In genomic region chr2:126736133-126736874, GRCh38 we compare ENCODE assay signal across 17 cellular contexts.
DNase-seq lines count a peak whose midpoint lies in the region; ATAC-seq and TF ChIP-seq lines count a peak whose summit lies in the region.
"Had no signal": no experiment of that assay in that cellular context is flagged by ENCODE, and none has a peak within 500 bp of the region (broad histone marks: within the 10 kb centered on the region; RNA-seq: fewer than 3 reads in every experiment).

No MANE protein-coding gene starts in this region.

- H4K8ac ChIP-seq in IMR-90 (ENCODE audit: low read depth in 2 of 2, low read length in 2 of 2): no peak overlapping the region

- no peak overlapping the region for H2AK5ac ChIP-seq in IMR-90 (ENCODE audit: low read depth, low read length)

- no peak overlapping the region for H2BK5ac ChIP-seq in IMR-90 (ENCODE audit: low read depth, low read length, poor library complexity, severe bottlenecking)

- CTCF ChIA-PET in CD8-positive, alpha-beta memory T cell (lab: Charles Lee): no interaction called here
- CTCF ChIA-PET in IMR-90 (lab: Yijun Ruan, JAX): no interaction called here
- CTCF ChIA-PET in OCI-LY7 (lab: Charles Lee; ENCODE audit: unreplicated experiment): no interaction called here

- no peak overlapping the region for H3K4ac ChIP-seq in IMR-90 (ENCODE audit: low read depth, low read length)

- intact Hi-C loops in IMR-90 (cut with micrococcal nuclease): no loop called here
- intact Hi-C loops in OCI-LY7 (cut with micrococcal nuclease; ENCODE audit: unreplicated experiment): no loop called here

- no peak overlapping the region for H4K5ac ChIP-seq in IMR-90 (ENCODE audit: low read depth, low read length)

- H3K9me3 ChIP-seq in CD8-positive, alpha-beta memory T cell (ENCODE audit: low read length): no peaks in the 10 kb centered on the region
- no peaks in the 10 kb centered on the region for H3K9me3 ChIP-seq in IMR-90 (ENCODE audit: control insufficient read depth, insufficient read depth, low read length)
- H3K9me3 ChIP-seq in lung (ENCODE audit: control insufficient read depth in 2 of 2, insufficient read depth in 1 of 2, low read length in 1 of 2): peaks cover 0 to 4% of the 10 kb centered on the region in 2 donors
- no peaks in the 10 kb centered on the region for H3K9me3 ChIP-seq in OCI-LY7 (ENCODE audit: low read length)
- H3K9me3 ChIP-seq: BLaER1 had no signal

- peaks cover 6 to 11% (median 10%) of the 10 kb centered on the region in 3 donors for H3K4me1 Mint-ChIP-seq in CD8-positive, alpha-beta memory T cell
- H3K4me1 Mint-ChIP-seq: GM23338, nephron progenitor cell had no signal

- no peak overlapping the region for H2AFZ ChIP-seq in IMR-90 (replicated peaks; ENCODE audit: low read length, poor library complexity)
- H2AFZ ChIP-seq in OCI-LY7 (ENCODE audit: low read length): no peak overlapping the region
- H2AFZ ChIP-seq: GM23338 had no signal

- no peak overlapping the region for H2BK15ac ChIP-seq in IMR-90 (ENCODE audit: low read depth, low read length)

- H3K14ac ChIP-seq in IMR-90 (replicated peaks; ENCODE audit: low read depth, low read length): no peak overlapping the region

- peak overlapping the region in 1 of 7 donors; percentile 62 for H3K4me3 Mint-ChIP-seq in CD8-positive, alpha-beta memory T cell
- H3K4me3 Mint-ChIP-seq: activated naive CD4-positive, alpha-beta T cell treated with anti-CD3 and anti-CD28 coated beads, Interleukin-2, amount 50 U/mL, for 24 hours; GM23338; nephron progenitor cell had no signal

- no peak overlapping the region for H3K56ac ChIP-seq in IMR-90 (ENCODE audit: extremely low read depth, insufficient read depth, low read length)

- TF ChIP-seq RAD21 in IMR-90 (IDR thresholded peaks at IDR 0.05; ENCODE audit: low read length): no peak

- WGBS in IMR-90 (ENCODE audit: extremely low coverage in 2 of 2, insufficient read length in 1 of 2), 2 experiments: 8% methylated on average over 2 of the region's 8 CpGs; no CpG with 5 or more reads in 1 of the 2 experiments
- WGBS in lung, 2 donors: 36 to 65% methylated on average over 8 of the region's 8 CpGs

- no peak overlapping the region for H3K4me2 ChIP-seq in IMR-90 (ENCODE audit: low read depth, low read length)
- no peak overlapping the region for H3K4me2 ChIP-seq in OCI-LY7 (ENCODE audit: low read length)
- H3K4me2 ChIP-seq: BLaER1, GM23338 had no signal

- POLR2A ChIA-PET in CD8-positive, alpha-beta memory T cell (lab: Charles Lee): no interaction called here
- POLR2A ChIA-PET in IMR-90 (lab: Charles Lee; ENCODE audit: unreplicated experiment): no interaction called here
- POLR2A ChIA-PET in OCI-LY7 (lab: Charles Lee): interaction anchor here (0.6 to 0.7 kb wide), 2 partner anchors 27 to 145 kb away, joined by 4 read pairs; no protein-coding TSS in a partner anchor

- H4K20me1 ChIP-seq in IMR-90 (ENCODE audit: insufficient read depth, low read length) (no peaks in the 10 kb centered on the region), OCI-LY7 (ENCODE audit: insufficient read depth, low read length) (no peaks in the 10 kb centered on the region)
- H4K20me1 ChIP-seq: BLaER1 had no signal

- H3K9me2 ChIP-seq in OCI-LY7 (ENCODE audit: insufficient read depth, low read length): no peaks in the 10 kb centered on the region

- no peak overlapping the region for H3K23ac ChIP-seq in IMR-90 (ENCODE audit: low read depth, low read length)

- ATAC-seq in IMR-90 (ENCODE audit: low read depth) (no peak; the same call in 1 of the 2 replicates), lung (ENCODE audit: insufficient read depth, low FRiP score) (no peak), HG02840 (IDR thresholded peaks at IDR 0.05; ENCODE audit: low FRiP score, unreplicated experiment) (no peak)
- ATAC-seq: GM23338 had no signal

- no peak overlapping the region for H3K9ac ChIP-seq in IMR-90 (ENCODE audit: low read depth, low read length)
- H3K9ac ChIP-seq: BLaER1 had no signal

- no peaks in the 10 kb centered on the region for H3K36me3 Mint-ChIP-seq in CD8-positive, alpha-beta memory T cell
- H3K36me3 Mint-ChIP-seq: activated naive CD4-positive, alpha-beta T cell treated with anti-CD3 and anti-CD28 coated beads, Interleukin-2, amount 50 U/mL, for 24 hours had no signal

- in situ Hi-C loops in IMR-90 (cut with MboI; ENCODE audit: low sequenced_read_pairs): no loop called here

- H3K27me3 Mint-ChIP-seq in CD8-positive, alpha-beta memory T cell: peaks cover 5% of the 10 kb centered on the region in 2 donors
- H3K27me3 Mint-ChIP-seq: activated naive CD4-positive, alpha-beta T cell treated with anti-CD3 and anti-CD28 coated beads, Interleukin-2, amount 50 U/mL, for 24 hours had no signal

- H2BK20ac ChIP-seq in IMR-90 (ENCODE audit: low read depth, low read length): no peak overlapping the region

- H3K79me2 ChIP-seq in OCI-LY7 (ENCODE audit: insufficient read depth, low read depth, low read length): no peaks in the 10 kb centered on the region

- no peak overlapping the region for H2BK120ac ChIP-seq in IMR-90 (ENCODE audit: low read depth, low read length)

- H3K9me3 Mint-ChIP-seq in CD8-positive, alpha-beta memory T cell: no peaks in the 10 kb centered on the region
- H3K9me3 Mint-ChIP-seq: activated naive CD4-positive, alpha-beta T cell treated with anti-CD3 and anti-CD28 coated beads, Interleukin-2, amount 50 U/mL, for 24 hours; GM23338 had no signal

- BruUV-seq in IMR-90 (replicated peaks; lab: Mats Ljungman, UMichigan) (no TSS peak), OCI-LY7 (replicated peaks; lab: Mats Ljungman, UMichigan) (no TSS peak)

- H3K18ac ChIP-seq in IMR-90 (ENCODE audit: low read depth, low read length): no peak overlapping the region

- H3K4me1 ChIP-seq in CD8-positive, alpha-beta memory T cell (ENCODE audit: insufficient read depth, low read length): no peaks in the 10 kb centered on the region
- H3K4me1 ChIP-seq in IMR-90 (ENCODE audit: control insufficient read depth, insufficient read depth, low read length): no peaks in the 10 kb centered on the region
- peaks cover 0 to 3% of the 10 kb centered on the region in 2 donors for H3K4me1 ChIP-seq in lung (ENCODE audit: control insufficient read depth in 2 of 2, insufficient read depth in 2 of 2, low read length in 2 of 2)
- no peaks in the 10 kb centered on the region for H3K4me1 ChIP-seq in OCI-LY7 (ENCODE audit: insufficient read depth, low read length, poor library complexity, severe bottlenecking)

- TF ChIP-seq CTCF in IMR-90 (conservative IDR thresholded peaks at IDR 0.05; ENCODE audit: low read depth, low read length) (no peak), lung (IDR thresholded peaks at IDR 0.05; ENCODE audit: control extremely low read depth, extremely low read depth) (no peak), OCI-LY7 (conservative IDR thresholded peaks at IDR 0.05; ENCODE audit: low read length) (no peak)

- no peak overlapping the region for H3K27ac ChIP-seq in CD8-positive, alpha-beta memory T cell (ENCODE audit: low read depth, low read length)
- H3K27ac ChIP-seq in IMR-90 (ENCODE audit: insufficient read depth, low read length) (no peak overlapping the region), lung (ENCODE audit: low read depth in 1 of 2, low read length in 1 of 2) (no peak overlapping the region), OCI-LY7 (ENCODE audit: low read depth, low read length, poor library complexity, severe bottlenecking) (no peak overlapping the region)
- H3K27ac ChIP-seq: BLaER1 had no signal

- dilution Hi-C loops in IMR-90 (cut with HindIII; ENCODE audit: low sequenced_read_pairs, unreplicated experiment): no loop called here

- no peaks in the 10 kb centered on the region for H3K9me1 ChIP-seq in IMR-90 (ENCODE audit: insufficient read depth, low read length)

- H4K91ac ChIP-seq in IMR-90 (ENCODE audit: insufficient read depth, low read depth, low read length): no peak overlapping the region

- no peak overlapping the region for H2AK9ac ChIP-seq in IMR-90 (replicated peaks; ENCODE audit: low read depth, low read length, poor library complexity)

- no peak overlapping the region for H3K4me3 ChIP-seq in CD8-positive, alpha-beta memory T cell (ENCODE audit: low read length)
- H3K4me3 ChIP-seq in IMR-90 (ENCODE audit: insufficient read depth, low read depth, low read length) (no peak overlapping the region), lung (no peak overlapping the region), OCI-LY7 (ENCODE audit: low read depth, low read length, poor library complexity, severe bottlenecking) (no peak overlapping the region)
- H3K4me3 ChIP-seq: BLaER1, GM23338 had no signal

- H3K27me3 ChIP-seq in CD8-positive, alpha-beta memory T cell (ENCODE audit: insufficient read depth, low read length, poor library complexity, severe bottlenecking): no peaks in the 10 kb centered on the region
- peaks cover 4% of the 10 kb centered on the region for H3K27me3 ChIP-seq in IMR-90 (ENCODE audit: control insufficient read depth, insufficient read depth, low read length)
- H3K27me3 ChIP-seq in lung (ENCODE audit: control insufficient read depth, insufficient read depth): no peaks in the 10 kb centered on the region
- H3K27me3 ChIP-seq: BLaER1 had no signal

- no peak for DNase-seq in CD8-positive, alpha-beta memory T cell
- DNase-seq in IMR-90 (peak; percentile 40), astrocyte of the hippocampus (ENCODE audit: low read depth, low spot score) (peak; percentile 9), lung (ENCODE audit: low spot score) (peak; percentile 14), COLO829 (ENCODE audit: low spot score) (no peak), OCI-LY7 (ENCODE audit: low spot score) (no peak), DMS79 treated with DMSO at 0.1 percent for 48 hours (lab: John Stamatoyannopoulos, UW) (no peak)
- DNase-seq: activated T-cell treated with anti-CD3 and anti-CD28 coated beads for 4 hours, DMS 273 treated with DMSO at 0.1 percent for 48 hours, NCI-H1105 treated with DMSO at 0.1 percent for 48 hours, NCI-H226, nephron progenitor cell, SHP77 treated with DMSO at 0.1 percent for 48 hours had no signal

- no peaks in the 10 kb centered on the region for H3K36me3 ChIP-seq in CD8-positive, alpha-beta memory T cell (ENCODE audit: insufficient read depth, low read length)
- no peaks in the 10 kb centered on the region for H3K36me3 ChIP-seq in IMR-90 (ENCODE audit: control insufficient read depth, insufficient read depth, low read length)
- H3K36me3 ChIP-seq in lung (ENCODE audit: control insufficient read depth in 2 of 2, insufficient read depth in 2 of 2, low read length in 2 of 2): no peaks in the 10 kb centered on the region
- no peaks in the 10 kb centered on the region for H3K36me3 ChIP-seq in OCI-LY7 (ENCODE audit: insufficient read depth, low read length)
- H3K36me3 ChIP-seq: BLaER1 had no signal

- H3K79me1 ChIP-seq in IMR-90 (ENCODE audit: low read depth in 1 of 2, low read length in 2 of 2): no peaks in the 10 kb centered on the region

- TF ChIP-seq POLR2A in IMR-90 (IDR thresholded peaks at IDR 0.05; ENCODE audit: low read depth, low read length): no peak

- H3K27ac Mint-ChIP-seq in CD8-positive, alpha-beta memory T cell: peak overlapping the region in 5 of 8 donors; percentile 6 to 81 (median 28)
- H3K27ac Mint-ChIP-seq: activated naive CD4-positive, alpha-beta T cell treated with anti-CD3 and anti-CD28 coated beads, Interleukin-2, amount 50 U/mL, for 24 hours; GM23338; nephron progenitor cell had no signal

TF ChIP-seq in IMR-90, 13 proteins besides CTCF, POLR2A, EP300 and RAD21 (continues in another document):
- no peak for TF ChIP-seq CEBPB (IDR thresholded peaks at IDR 0.05; ENCODE audit: low read depth, low read length)
- no peak for TF ChIP-seq SMC3 (IDR thresholded peaks at IDR 0.05; ENCODE audit: low read depth, low read length)
- no peak for TF ChIP-seq RCOR1 (IDR thresholded peaks at IDR 0.05; ENCODE audit: insufficient replicate concordance, low read length)

Comparison
In these comparisons a context has a peak if more than half of its experiments do, and no peak if none do; other contexts are left out.
1. DNase-seq: peak in IMR-90 (single experiment), astrocyte of the hippocampus (single experiment) and lung (single experiment); none in CD8-positive, alpha-beta memory T cell (0 of 5), COLO829 (single experiment), OCI-LY7 (single experiment) and DMS79 treated with DMSO at 0.1 percent for 48 hours (single experiment).